In genomic region chr1:225598847-225599246, GRCh38 we compare ENCODE assay signal across 25 cellular contexts.
"Had no signal": no experiment of that assay in that cellular context is flagged by ENCODE, and none has a peak within 500 bp of the region (broad histone marks: within the 10 kb centered on the region; RNA-seq: fewer than 3 reads in every experiment).

No MANE protein-coding gene starts in this region.

- H3K4me1 Mint-ChIP-seq: activated B cell treated with CpG ODN at 0.5 μM for 24 hours; activated CD4-positive, alpha-beta T cell treated with anti-CD3 and anti-CD28 coated beads for 36 hours; activated naive CD8-positive, alpha-beta T cell treated with anti-CD3 and anti-CD28 coated beads for 36 hours had no signal

- H3K9me3 Mint-ChIP-seq: activated T-helper 2 cell treated with anti-CD3 and anti-CD28 coated beads, Interferon-gamma antibody, Interleukin-2, Interleukin-4, amounts not matched to agents 10 μg/mL and 5 μg/mL and 100 μg/mL, durations not matched to agents 14 hours and 24 hours and 36 hours had no signal

- ATAC-seq: activated CD4-positive, alpha-beta T cell treated with anti-CD3 and anti-CD28 coated beads for 36 hours; activated T-cell treated with anti-CD3 and anti-CD28 coated beads, Interleukin-2, amount 50 U/mL, for 4 hours; heart right ventricle; left cardiac atrium; mucosa of descending colon had no signal

- H3K4me3 ChIP-seq: heart right ventricle, mucosa of descending colon, neural progenitor cell, spleen, testis, uterus had no signal

- H3K27me3 Mint-ChIP-seq: activated B cell treated with CpG ODN at 0.5 μM for 24 hours had no signal

- DNase-seq: activated B cell treated with CpG ODN at 0.5 μM for 24 hours; activated CD4-positive, alpha-beta T cell treated with anti-CD3 and anti-CD28 coated beads for 36 hours; activated CD4-positive, alpha-beta T cell treated with anti-CD3 and anti-CD28 coated beads, Interleukin-2, amount 50 U/mL, for 48 hours; activated CD8-positive, alpha-beta memory T cell treated with anti-CD3 and anti-CD28 coated beads, Interleukin-2, amount 50 U/mL, for 48 hours; activated naive CD4-positive, alpha-beta T cell treated with Interleukin-2 at 50 U/mL for 16 hours; activated naive CD8-positive, alpha-beta T cell treated with anti-CD3 and anti-CD28 coated beads for 36 hours; activated T-cell treated with anti-CD3 and anti-CD28 coated beads, Interleukin-2, amount 50 U/mL, for 4 hours; cerebellar nuclear complex; cortex of kidney; endodermal cell; heart right ventricle; islet precursor cell; left cardiac atrium; mesendoderm; mucosa of descending colon; retina; spleen; stimulated activated CD4-positive, alpha-beta T cell treated with anti-CD3 and anti-CD28 coated beads, Interleukin-4, amount 100 ng/mL, for 1 hour; stimulated activated naive CD4-positive, alpha-beta T cell; T-helper 9 cell; testis; trophoblast cell; uterus had no signal

- H3K36me3 Mint-ChIP-seq: activated naive CD8-positive, alpha-beta T cell treated with anti-CD3 and anti-CD28 coated beads for 36 hours had no signal

- H3K27ac Mint-ChIP-seq: activated B cell treated with CpG ODN at 0.5 μM for 24 hours; activated CD4-positive, alpha-beta T cell treated with anti-CD3 and anti-CD28 coated beads for 36 hours; activated naive CD8-positive, alpha-beta T cell treated with anti-CD3 and anti-CD28 coated beads for 36 hours; activated T-helper 2 cell treated with anti-CD3 and anti-CD28 coated beads, Interferon-gamma antibody, Interleukin-2, Interleukin-4, amounts not matched to agents 10 μg/mL and 5 μg/mL and 100 μg/mL, durations not matched to agents 14 hours and 24 hours and 36 hours; endodermal cell; neural progenitor cell had no signal

- H3K4me3 Mint-ChIP-seq: activated B cell treated with CpG ODN at 0.5 μM for 24 hours; activated CD4-positive, alpha-beta T cell treated with anti-CD3 and anti-CD28 coated beads for 36 hours; activated naive CD8-positive, alpha-beta T cell treated with anti-CD3 and anti-CD28 coated beads for 36 hours; activated T-cell treated with anti-CD3 and anti-CD28 coated beads, Interleukin-2, amount 50 U/mL, for 4 hours; endodermal cell; neural progenitor cell had no signal
